ENCODE assay signal across 30 cellular contexts in genomic region chr2:78887436-78887835, GRCh38.
"Had no signal": no experiment of that assay in that cellular context is flagged by ENCODE, and none has a peak within 500 bp of the region (broad histone marks: within the 10 kb centered on the region; RNA-seq: fewer than 3 reads in every experiment).

No MANE protein-coding gene starts in this region.

- DNase-seq: activated CD4-positive, alpha-beta memory T cell treated with anti-CD3 and anti-CD28 coated beads, Interleukin-2, amount 10 ng/mL, durations not matched to agents 7 days and 5 days; activated CD4-positive, alpha-beta T cell treated with anti-CD3 and anti-CD28 coated beads for 36 hours; activated CD4-positive, alpha-beta T cell treated with anti-CD3 and anti-CD28 coated beads, Interleukin-2, amount 10 ng/mL, durations not matched to agents 7 days and 5 days; activated CD4-positive, alpha-beta T cell treated with anti-CD3 and anti-CD28 coated beads, Interleukin-2, amount 50 U/mL, for 4 hours; activated CD4-positive, CD25-positive, alpha-beta regulatory T cell; activated CD4-positive, CD25-positive, alpha-beta regulatory T cell treated with anti-CD3 and anti-CD28 coated beads, Interleukin-2, amount 50 U/mL, for 72 hours; activated CD8-positive, alpha-beta memory T cell treated with anti-CD3 and anti-CD28 coated beads, Interleukin-2, amount 50 U/mL, for 48 hours; activated gamma-delta T cell; activated naive CD4-positive, alpha-beta T cell; activated naive CD4-positive, alpha-beta T cell treated with anti-CD3 and anti-CD28 coated beads, Interleukin-2, amount 10 ng/mL, durations not matched to agents 7 days and 5 days; activated naive CD8-positive, alpha-beta T cell treated with anti-CD3 and anti-CD28 coated beads, Interleukin-2, amount 10 ng/mL, durations not matched to agents 7 days and 5 days; activated T-cell treated with anti-CD3 and anti-CD28 coated beads for 4 hours; activated T-cell treated with anti-CD3 and anti-CD28 coated beads, Interleukin-2, amount 50 U/mL, for 24 hours; activated T-cell treated with anti-CD3 and anti-CD28 coated beads, Interleukin-2, amount 50 U/mL, for 72 hours; central memory CD4-positive, alpha-beta T cell; cerebellar nuclear complex; colonic mucosa; effector CD8-positive, alpha-beta T cell; esophagus squamous epithelium; foreskin melanocyte; heart right ventricle; T-helper 17 cell; T1000; WERI-Rb-1 had no signal

- H3K27ac ChIP-seq: ascending aorta, breast epithelium, cardiac muscle cell, colonic mucosa, epithelial cell of prostate, esophagus squamous epithelium, gastroesophageal sphincter, heart right ventricle, WERI-Rb-1 had no signal

- ATAC-seq: activated CD4-positive, alpha-beta T cell treated with anti-CD3 and anti-CD28 coated beads for 36 hours; activated naive CD4-positive, alpha-beta T cell treated with anti-CD3 and anti-CD28 coated beads, Interleukin-2, amount 50 U/mL, for 72 hours; activated T-cell treated with anti-CD3 and anti-CD28 coated beads, Interleukin-2, amount 50 U/mL, for 72 hours; gastroesophageal sphincter; heart right ventricle; T-helper 17 cell had no signal

- H3K27me3 ChIP-seq: ascending aorta, breast epithelium, cardiac muscle cell, colonic mucosa, esophagus squamous epithelium, gastroesophageal sphincter, heart right ventricle had no signal

- H3K9me3 ChIP-seq: ascending aorta, breast epithelium, colonic mucosa, gastroesophageal sphincter, heart right ventricle had no signal

- H3K36me3 ChIP-seq: ascending aorta, breast epithelium, cardiac muscle cell, colonic mucosa, esophagus squamous epithelium, gastroesophageal sphincter, heart right ventricle, WERI-Rb-1 had no signal

- H3K4me3 ChIP-seq: ascending aorta, breast epithelium, cardiac muscle cell, colonic mucosa, esophagus squamous epithelium, gastroesophageal sphincter, heart right ventricle had no signal

- H3K4me1 ChIP-seq: ascending aorta, breast epithelium, colonic mucosa, esophagus squamous epithelium, gastroesophageal sphincter, heart right ventricle had no signal
